In genomic region chr9:8382777-8383527, GRCh38 we compare ENCODE assay signal across 20 cellular contexts.
DNase-seq lines count a peak whose midpoint lies in the region; ATAC-seq, FAIRE-seq and TF ChIP-seq lines count a peak whose summit lies in the region.
"Had no signal": no experiment of that assay in that cellular context is flagged by ENCODE, and none has a peak within 500 bp of the region (broad histone marks: within the 10 kb centered on the region; RNA-seq: fewer than 3 reads in every experiment).

No MANE protein-coding gene starts in this region.

- ATAC-seq in pancreas = peak in 3 of 4 donors; percentile 61 to 93 (median 77)
- ATAC-seq in foreskin keratinocyte = no peak
- no peak for ATAC-seq in esophagus mucosa
- ATAC-seq: HepG2 had no signal

- no peaks in the 10 kb centered on the region for H3K27me3 ChIP-seq in pancreas
- no peaks in the 10 kb centered on the region for H3K27me3 ChIP-seq in foreskin keratinocyte

- no peak for FAIRE-seq in pancreas (lab: Jason Lieb, UNC)
- FAIRE-seq: D721Med, GM12892, GM19239, H1, HepG2 had no signal

- H3K9me3 ChIP-seq in pancreas = no peaks in the 10 kb centered on the region
- H3K9me3 ChIP-seq: HAP-1 had no signal

- no peak overlapping the region for H3K27ac ChIP-seq in pancreas
- H3K27ac ChIP-seq in foreskin keratinocyte = no peak overlapping the region
- H3K27ac ChIP-seq: 22Rv1 had no signal

- intact Hi-C loops in pancreas (cut with DNase I) = no loop called here

- DNase-seq in CD1c-positive myeloid dendritic cell (ENCODE audit: extremely low spot score) (peak; percentile 2), astrocyte of the hippocampus (ENCODE audit: low read depth, low spot score) (peak; percentile 16), kidney glomerular epithelial cell (lab: John Stamatoyannopoulos, UW) (peak; percentile 32), pancreas (peak in 2 of 6 donors; percentile 3 to 21), foreskin keratinocyte (no peak), erythroblast (lab: John Stamatoyannopoulos, UW) (no peak)
- no peak for DNase-seq in activated naive CD4-positive, alpha-beta T cell treated with Interleukin-2 at 50 U/mL for 16 hours
- DNase-seq: CD4-positive, CD25-positive, alpha-beta regulatory T cell; DMS153; DMS79 treated with DMSO at 0.1 percent for 48 hours; EL; GDM1 had no signal

- H3K4me1 ChIP-seq in pancreas (peaks cover 6 to 17% (median 13%) of the 10 kb centered on the region in 3 donors), foreskin keratinocyte (no peaks in the 10 kb centered on the region)
- H3K4me1 ChIP-seq: HAP-1 had no signal

- TF ChIP-seq POLR2A in erythroblast (IDR thresholded peaks at IDR 0.05; ENCODE audit: low read length) = no peak

- 35 to 39% methylated on average over 4 of the region's 4 CpGs for WGBS in pancreas, 2 donors

- no peak overlapping the region for H3K4me3 ChIP-seq in pancreas
- H3K4me3 ChIP-seq: HAP-1 had no signal

- H3K36me3 ChIP-seq in pancreas = no peaks in the 10 kb centered on the region
- H3K36me3 ChIP-seq: HAP-1 had no signal

- no peak for TF ChIP-seq CTCF in pancreas (IDR thresholded peaks at IDR 0.05)
- no peak for TF ChIP-seq CTCF in foreskin keratinocyte (conservative IDR thresholded peaks at IDR 0.05)

Comparison
In these comparisons a context has a peak if more than half of its experiments do, and no peak if none do; other contexts are left out.
1. DNase-seq: peak in CD1c-positive myeloid dendritic cell (single experiment), astrocyte of the hippocampus (single experiment) and kidney glomerular epithelial cell (single experiment); none in foreskin keratinocyte (0 of 2), activated naive CD4-positive, alpha-beta T cell treated with Interleukin-2 at 50 U/mL for 16 hours (single experiment) and erythroblast (0 of 2).
2. ATAC-seq: peak in pancreas (3 of 4); none in foreskin keratinocyte (single experiment) and esophagus mucosa (single experiment).